8 cellular contexts compared by ENCODE assay signal in genomic region chr11:15101072-15101701, GRCh38. TPM values are rescaled to one million over a fixed set of nuclear protein-coding genes. Genes with fewer than 3 reads are reported as not detected.
A peak's percentile ranks its signal among the peaks of the same experiment; 100 is the strongest.
DNase-seq lines count a peak whose midpoint lies in the region; ATAC-seq and TF ChIP-seq lines count a peak whose summit lies in the region.

No MANE protein-coding gene starts in this region.

- H3F3A ChIP-seq in OCI-LY1 (ENCODE audit: insufficient read depth, low read length) = no peaks in the 10 kb centered on the region

- no peaks in the 10 kb centered on the region for H3K27me3 ChIP-seq in OCI-LY1 (ENCODE audit: insufficient read depth, low read length)

- H3K9me3 Mint-ChIP-seq in type B pancreatic cell = peaks cover 6% of the 10 kb centered on the region

- no peak overlapping the region for H3K9ac ChIP-seq in OCI-LY1 (ENCODE audit: low read length)

- no peaks in the 10 kb centered on the region for H3K4me1 ChIP-seq in OCI-LY1 (ENCODE audit: insufficient read depth, low read length, severe bottlenecking)

- H3K4me3 ChIP-seq in OCI-LY1 (ENCODE audit: low read depth, low read length, poor library complexity, severe bottlenecking) (no peak overlapping the region), fibroblast of villous mesenchyme (ENCODE audit: low read depth, low read length) (no peak overlapping the region)

- no peak overlapping the region for H3K4me3 Mint-ChIP-seq in type B pancreatic cell

- TF ChIP-seq CTCF in OCI-LY1 (IDR thresholded peaks at IDR 0.05; ENCODE audit: low read length) = peak; percentile 85
- peak; percentile 97 for TF ChIP-seq CTCF in fibroblast of villous mesenchyme (IDR thresholded peaks at IDR 0.05; ENCODE audit: insufficient read depth, low read depth, low read length)
- TF ChIP-seq CTCF in type B pancreatic cell (conservative IDR thresholded peaks at IDR 0.05) = peak; percentile 98

- ATAC-seq in GM19438 (IDR thresholded peaks at IDR 0.05; ENCODE audit: low read depth, unreplicated experiment) = peak; percentile 94
- ATAC-seq in HG03571 (IDR thresholded peaks at IDR 0.05; ENCODE audit: unreplicated experiment) = peak; percentile 69

- H2AFZ ChIP-seq in OCI-LY1 (ENCODE audit: low read length) = no peak overlapping the region

- no peaks in the 10 kb centered on the region for H3K36me3 ChIP-seq in OCI-LY1 (ENCODE audit: insufficient read depth, low read length)

- no peak overlapping the region for H3K27ac Mint-ChIP-seq in type B pancreatic cell

- DNase-seq in DMS 273 (lab: John Stamatoyannopoulos, UW; ENCODE audit: unreplicated experiment) (peak; percentile 74), activated T-helper 1 cell treated with Interleukin-2 at 50 U/mL for 16 hours (ENCODE audit: low read depth) (peak; percentile 7), fibroblast of villous mesenchyme (ENCODE audit: low read depth) (peak; percentile 78), nucleus accumbens (lab: John Stamatoyannopoulos, UW) (peak in 41 of 56 donors; percentile 4 to 81 (median 36)), type B pancreatic cell (ENCODE audit: extremely low spot score, unreplicated experiment) (no peak)

- H3K4me1 Mint-ChIP-seq in type B pancreatic cell (ENCODE audit: unreplicated experiment) = no peaks in the 10 kb centered on the region

- H3K27me3 Mint-ChIP-seq in type B pancreatic cell = peaks cover 48% of the 10 kb centered on the region

- H3K27ac ChIP-seq in OCI-LY1 (ENCODE audit: low read depth, low read length, poor library complexity, severe bottlenecking) = no peak overlapping the region

- H3K79me2 ChIP-seq in OCI-LY1 (ENCODE audit: insufficient read depth, low read length) = no peaks in the 10 kb centered on the region

- H3K36me3 Mint-ChIP-seq in type B pancreatic cell = no peaks in the 10 kb centered on the region

- H4K20me1 ChIP-seq in OCI-LY1 (ENCODE audit: insufficient read depth, low read length) = no peaks in the 10 kb centered on the region

- no peak overlapping the region for H3K4me2 ChIP-seq in OCI-LY1 (ENCODE audit: low read length)

- H3K9me3 ChIP-seq in OCI-LY1 (ENCODE audit: low read length) = no peaks in the 10 kb centered on the region

- no peaks in the 10 kb centered on the region for H3K9me2 ChIP-seq in OCI-LY1 (ENCODE audit: low read depth, low read length)

RNA-seq across cellular contexts. Expression of gene INSC, which starts 13.5 kb away (rescaled TPM):
- total RNA-seq in fibroblast of villous mesenchyme = under 0.01 and 0.32 TPM in 2 replicates
- total RNA-seq in type B pancreatic cell (ENCODE audit: low replicate concordance) = 1.2 TPM in 1 of 2 replicates, not detected in the other

RNA-seq across cellular contexts. Expression of gene CALCB, which starts 27.8 kb away (rescaled TPM):
- total RNA-seq in fibroblast of villous mesenchyme (not detected in 2 replicates), type B pancreatic cell (ENCODE audit: low replicate concordance) (0.64 TPM in 1 of 2 replicates, not detected in the other)
